ENCODE assay signal across 33 cellular contexts in the genomic region with DNA sequence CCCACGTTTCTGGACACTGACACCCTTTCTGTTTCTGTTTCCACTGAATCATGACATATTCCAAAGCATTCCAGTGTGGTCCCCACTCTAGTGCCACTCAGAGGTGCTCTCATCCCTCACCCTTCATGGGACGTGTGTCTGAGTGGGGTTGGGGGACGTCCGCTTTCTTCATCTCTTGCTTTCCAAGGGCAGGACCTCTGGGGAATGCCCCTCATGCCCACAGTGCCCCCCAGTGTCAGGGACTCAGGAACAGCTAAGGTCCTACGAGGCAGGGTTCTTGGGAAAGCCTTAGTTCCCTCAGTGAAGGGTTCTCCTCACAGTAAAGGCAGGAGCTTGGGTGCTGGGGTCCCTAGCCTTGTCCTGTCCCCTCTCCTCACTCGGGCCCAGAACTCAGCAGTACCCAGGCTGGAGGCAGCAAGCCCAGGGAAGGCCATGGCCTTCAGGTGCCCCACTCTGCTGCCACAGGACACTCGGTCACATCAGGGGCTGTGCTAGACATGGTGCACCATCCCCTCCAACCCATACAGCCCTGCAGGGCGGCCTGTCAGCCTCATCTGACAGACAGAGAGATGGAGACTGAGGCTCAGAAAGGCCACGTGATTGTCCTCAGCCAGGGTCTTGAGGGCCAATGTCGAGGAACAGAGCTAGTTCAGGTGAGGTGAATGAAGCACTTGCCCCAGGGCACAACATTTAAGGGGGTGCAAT.
"Had no signal": no experiment of that assay in that cellular context is flagged by ENCODE, and none has a peak within 500 bp of the region (broad histone marks: within the 10 kb centered on the region; RNA-seq: fewer than 3 reads in every experiment).

No MANE protein-coding gene starts in this region.

- H3K36me3 ChIP-seq: adrenal gland, cardiac muscle cell, colonic mucosa, WERI-Rb-1 had no signal

- H3K4me3 Mint-ChIP-seq: activated B cell treated with CpG ODN at 0.5 μM for 24 hours; activated CD8-positive, alpha-beta T cell treated with anti-CD3 and anti-CD28 coated beads for 36 hours; activated naive CD4-positive, alpha-beta T cell treated with anti-CD3 and anti-CD28 coated beads for 36 hours; activated naive CD4-positive, alpha-beta T cell treated with anti-CD3 and anti-CD28 coated beads, Interleukin-2, amount 50 U/mL, for 24 hours; activated naive CD8-positive, alpha-beta T cell treated with anti-CD3 and anti-CD28 coated beads for 36 hours; activated naive CD8-positive, alpha-beta T cell treated with anti-CD3 and anti-CD28 coated beads, Interleukin-2, amount 50 U/mL, for 24 hours; activated T-cell treated with anti-CD3 and anti-CD28 coated beads, Interleukin-2, amount 50 U/mL, for 4 hours; activated T-helper 1 cell treated with anti-CD3 and anti-CD28 coated beads, Interleukin-12 subunit alpha, Interleukin-12 subunit beta, Interleukin-2, Interleukin-4 antibody, amounts not matched to agents 30 ng/mL and 10 ng/mL and 1 ng/mL, durations not matched to agents 14 hours and 24 hours and 36 hours had no signal

- H3K9me3 Mint-ChIP-seq: activated B cell treated with CpG ODN at 0.5 μM for 24 hours; activated CD8-positive, alpha-beta T cell treated with anti-CD3 and anti-CD28 coated beads for 36 hours; activated naive CD4-positive, alpha-beta T cell treated with anti-CD3 and anti-CD28 coated beads for 36 hours; activated naive CD4-positive, alpha-beta T cell treated with anti-CD3 and anti-CD28 coated beads, Interleukin-2, amount 50 U/mL, for 24 hours; activated naive CD8-positive, alpha-beta T cell treated with anti-CD3 and anti-CD28 coated beads for 36 hours; activated naive CD8-positive, alpha-beta T cell treated with anti-CD3 and anti-CD28 coated beads, Interleukin-2, amount 50 U/mL, for 24 hours; activated T-cell treated with anti-CD3 and anti-CD28 coated beads, Interleukin-2, amount 50 U/mL, for 4 hours; activated T-helper 1 cell treated with anti-CD3 and anti-CD28 coated beads, Interleukin-12 subunit alpha, Interleukin-12 subunit beta, Interleukin-2, Interleukin-4 antibody, amounts not matched to agents 30 ng/mL and 10 ng/mL and 1 ng/mL, durations not matched to agents 14 hours and 24 hours and 36 hours; activated T-helper 2 cell treated with anti-CD3 and anti-CD28 coated beads, Interferon-gamma antibody, Interleukin-2, Interleukin-4, amounts not matched to agents 10 μg/mL and 5 μg/mL and 100 μg/mL, durations not matched to agents 14 hours and 24 hours and 36 hours had no signal

- H3K27me3 ChIP-seq: adrenal gland, body of pancreas, cardiac muscle cell, colonic mucosa had no signal

- H3K4me1 Mint-ChIP-seq: activated B cell treated with CpG ODN at 0.5 μM for 24 hours; activated naive CD4-positive, alpha-beta T cell treated with anti-CD3 and anti-CD28 coated beads, Interleukin-2, amount 50 U/mL, for 24 hours; activated naive CD8-positive, alpha-beta T cell treated with anti-CD3 and anti-CD28 coated beads for 36 hours; activated naive CD8-positive, alpha-beta T cell treated with anti-CD3 and anti-CD28 coated beads, Interleukin-2, amount 50 U/mL, for 24 hours had no signal

- H3K36me3 Mint-ChIP-seq: activated naive CD4-positive, alpha-beta T cell treated with anti-CD3 and anti-CD28 coated beads, Interleukin-2, amount 50 U/mL, for 24 hours; activated naive CD8-positive, alpha-beta T cell treated with anti-CD3 and anti-CD28 coated beads for 36 hours had no signal

- H3K27ac ChIP-seq: adrenal gland, body of pancreas, cardiac muscle cell, colonic mucosa, epithelial cell of prostate, WERI-Rb-1 had no signal

- H3K4me1 ChIP-seq: adrenal gland, colonic mucosa had no signal

- ATAC-seq: activated CD4-positive, CD25-positive, alpha-beta regulatory T cell treated with anti-CD3 and anti-CD28 coated beads, Interleukin-2, amount 50 U/mL, for 24 hours; activated CD8-positive, alpha-beta T cell treated with anti-CD3 and anti-CD28 coated beads for 36 hours; activated naive CD8-positive, alpha-beta T cell treated with anti-CD3 and anti-CD28 coated beads, Interleukin-2, amount 50 U/mL, for 24 hours; activated T-cell treated with anti-CD3 and anti-CD28 coated beads, Interleukin-2, amount 50 U/mL, for 4 hours; body of pancreas; esophagus mucosa had no signal

- H3K9me3 ChIP-seq: adrenal gland, body of pancreas, colonic mucosa had no signal

- H3K27ac Mint-ChIP-seq: activated B cell treated with CpG ODN at 0.5 μM for 24 hours; activated CD8-positive, alpha-beta T cell treated with anti-CD3 and anti-CD28 coated beads for 36 hours; activated naive CD4-positive, alpha-beta T cell treated with anti-CD3 and anti-CD28 coated beads for 36 hours; activated naive CD4-positive, alpha-beta T cell treated with anti-CD3 and anti-CD28 coated beads, Interleukin-2, amount 50 U/mL, for 24 hours; activated naive CD8-positive, alpha-beta T cell treated with anti-CD3 and anti-CD28 coated beads for 36 hours; activated naive CD8-positive, alpha-beta T cell treated with anti-CD3 and anti-CD28 coated beads, Interleukin-2, amount 50 U/mL, for 24 hours; activated T-helper 1 cell treated with anti-CD3 and anti-CD28 coated beads, Interleukin-12 subunit alpha, Interleukin-12 subunit beta, Interleukin-2, Interleukin-4 antibody, amounts not matched to agents 30 ng/mL and 10 ng/mL and 1 ng/mL, durations not matched to agents 14 hours and 24 hours and 36 hours; activated T-helper 2 cell treated with anti-CD3 and anti-CD28 coated beads, Interferon-gamma antibody, Interleukin-2, Interleukin-4, amounts not matched to agents 10 μg/mL and 5 μg/mL and 100 μg/mL, durations not matched to agents 14 hours and 24 hours and 36 hours had no signal

- H3K27me3 Mint-ChIP-seq: activated CD8-positive, alpha-beta T cell treated with anti-CD3 and anti-CD28 coated beads for 36 hours; activated naive CD4-positive, alpha-beta T cell treated with anti-CD3 and anti-CD28 coated beads, Interleukin-2, amount 50 U/mL, for 24 hours had no signal

- DNase-seq: activated B cell treated with CpG ODN at 0.5 μM for 24 hours; activated CD4-positive, alpha-beta T cell treated with anti-CD3 and anti-CD28 coated beads for 48 hours; activated CD4-positive, alpha-beta T cell treated with anti-CD3 and anti-CD28 coated beads, Interleukin-2, amount 50 U/mL, for 1 hour; activated CD4-positive, alpha-beta T cell treated with anti-CD3 and anti-CD28 coated beads, Interleukin-2, amount 50 U/mL, for 48 hours; activated CD8-positive, alpha-beta memory T cell treated with anti-CD3 and anti-CD28 coated beads for 24 hours; activated CD8-positive, alpha-beta T cell treated with anti-CD3 and anti-CD28 coated beads for 36 hours; activated effector memory CD4-positive, alpha-beta T cell treated with anti-CD3 and anti-CD28 coated beads, Interleukin-2, amount 50 U/mL, for 16 hours; activated naive CD4-positive, alpha-beta T cell treated with anti-CD3 and anti-CD28 coated beads for 36 hours; activated naive CD8-positive, alpha-beta T cell treated with anti-CD3 and anti-CD28 coated beads for 36 hours; activated naive CD8-positive, alpha-beta T cell treated with anti-CD3 and anti-CD28 coated beads, Interleukin-2, amount 50 U/mL, for 24 hours; activated T-cell treated with anti-CD3 and anti-CD28 coated beads, Interleukin-2, amount 50 U/mL, for 4 hours; adrenal gland; amygdala; body of pancreas; central memory CD4-positive, alpha-beta T cell; cerebellar nuclear complex; colonic mucosa; effector CD8-positive, alpha-beta T cell; foreskin fibroblast; head of caudate nucleus; T-helper 2 cell; WERI-Rb-1 had no signal

- FAIRE-seq: endometrium, endothelial cell of umbilical vein, frontal cortex, TTC549 had no signal

- H3K4me3 ChIP-seq: adrenal gland, body of pancreas, cardiac muscle cell, colonic mucosa had no signal
